In the genomic region with DNA sequence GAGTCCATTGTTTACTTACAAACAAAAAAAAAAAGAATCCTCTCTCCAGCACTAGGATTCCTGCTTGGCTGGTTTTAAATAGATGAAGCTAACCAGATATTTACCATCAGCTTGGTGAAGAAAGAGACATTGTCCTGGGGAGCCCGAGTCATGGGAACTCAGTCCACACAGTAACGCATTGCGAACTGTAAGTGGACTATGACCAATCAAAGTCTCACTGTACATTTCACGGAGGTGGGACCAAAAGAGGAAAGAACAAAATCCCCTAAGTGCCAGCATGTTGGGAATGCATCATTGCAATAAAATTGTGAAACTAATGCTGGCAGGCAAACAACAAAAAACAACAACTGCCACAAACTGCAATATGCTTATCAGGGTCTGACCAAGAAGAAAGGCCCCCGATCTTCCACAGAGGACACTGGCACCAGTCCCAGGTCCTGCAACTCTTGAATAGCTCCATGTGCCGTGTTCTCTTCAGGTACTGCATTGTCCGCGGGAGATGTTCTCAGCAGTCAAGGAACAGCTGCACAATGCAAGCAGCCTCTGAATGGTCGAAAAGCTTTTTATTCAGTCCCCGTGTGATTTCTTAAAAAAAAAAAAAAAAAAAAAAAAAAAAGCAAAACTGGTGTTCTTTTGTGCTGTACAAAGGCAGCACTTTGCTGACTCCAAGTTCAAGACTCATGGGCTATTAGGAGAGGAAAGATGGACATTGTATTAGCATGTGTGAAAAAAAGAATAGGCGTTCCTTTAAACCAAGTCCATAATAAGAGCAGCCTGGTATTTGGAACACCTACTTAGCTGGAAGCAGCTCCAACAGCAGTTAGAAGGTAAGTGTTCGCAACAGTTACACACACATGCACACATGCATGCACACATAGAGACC, we compare ENCODE assay signal across 1 cellular context.
TF ChIP-seq lines count a peak whose summit lies in the region.

No MANE protein-coding gene starts in this region.

TF ChIP-seq in HepG2, 621 proteins besides CTCF, POLR2A, EP300 and RAD21 (continued from another document and continues in another):
- no peak for TF ChIP-seq KLF12 (CRISPR knock-in tag; IDR thresholded peaks at IDR 0.05; ENCODE audit: borderline replicate concordance)
- no peak for TF ChIP-seq ZFP36L1 (CRISPR knock-in tag; IDR thresholded peaks at IDR 0.05)
- peak; percentile 19; the same call in 1 of the 2 replicates for TF ChIP-seq ZFP1 (CRISPR knock-in tag; IDR thresholded peaks at IDR 0.05)
- TF ChIP-seq ZNF605 (CRISPR knock-in tag; IDR thresholded peaks at IDR 0.05): no peak
- no peak for TF ChIP-seq NCOA1 (CRISPR knock-in tag; IDR thresholded peaks at IDR 0.05)
- no peak for TF ChIP-seq ZNF33B (CRISPR knock-in tag; IDR thresholded peaks at IDR 0.05)
- no peak for TF ChIP-seq ZNF350 (CRISPR knock-in tag; IDR thresholded peaks at IDR 0.05; ENCODE audit: borderline replicate concordance, low read depth)
- TF ChIP-seq ZNF20 (CRISPR knock-in tag; IDR thresholded peaks at IDR 0.05): no peak
- no peak for TF ChIP-seq ZNF850 (CRISPR knock-in tag; conservative IDR thresholded peaks at IDR 0.05)
- no peak for TF ChIP-seq CC2D1A (CRISPR knock-in tag; IDR thresholded peaks at IDR 0.05)
- no peak for TF ChIP-seq AHR (CRISPR knock-in tag; IDR thresholded peaks at IDR 0.05)
- TF ChIP-seq ZNF263 (CRISPR knock-in tag; IDR thresholded peaks at IDR 0.05): no peak
- TF ChIP-seq RXRA (CRISPR knock-in tag; IDR thresholded peaks at IDR 0.05): peak; percentile 24; the same call in 1 of the 2 replicates
- TF ChIP-seq KMT2A (CRISPR knock-in tag; IDR thresholded peaks at IDR 0.05): peak; percentile 30; the same call in 1 of the 2 replicates
- TF ChIP-seq TOPORS (CRISPR knock-in tag; IDR thresholded peaks at IDR 0.05): no peak
- TF ChIP-seq ZNF496 (CRISPR knock-in tag; IDR thresholded peaks at IDR 0.05; ENCODE audit: insufficient replicate concordance): no peak
- TF ChIP-seq ZMYM4 (CRISPR knock-in tag; IDR thresholded peaks at IDR 0.05): peak; percentile 73; the same call in 1 of the 2 replicates
- TF ChIP-seq, protein P1, sequence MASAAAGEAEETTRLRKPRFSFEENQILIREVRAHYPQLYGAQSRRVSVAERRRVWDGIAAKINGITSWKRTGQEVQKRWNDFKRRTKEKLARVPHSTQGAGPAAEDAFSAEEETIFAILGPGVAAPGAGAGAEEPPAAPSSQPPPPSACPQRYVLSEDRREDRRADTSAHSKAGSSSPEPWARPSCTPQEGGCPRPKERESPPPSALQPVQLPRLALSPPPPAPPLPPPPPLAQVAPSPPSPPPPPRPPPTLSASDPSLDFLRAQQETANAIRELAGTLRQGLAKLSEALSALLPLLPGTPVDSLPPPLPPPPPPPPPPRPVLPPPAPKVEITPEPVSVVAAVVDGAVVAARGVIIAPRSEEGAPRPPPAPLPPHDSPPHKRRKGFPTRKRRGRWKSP (CRISPR knock-in tag; IDR thresholded peaks at IDR 0.05): no peak
- TF ChIP-seq, protein P2, sequence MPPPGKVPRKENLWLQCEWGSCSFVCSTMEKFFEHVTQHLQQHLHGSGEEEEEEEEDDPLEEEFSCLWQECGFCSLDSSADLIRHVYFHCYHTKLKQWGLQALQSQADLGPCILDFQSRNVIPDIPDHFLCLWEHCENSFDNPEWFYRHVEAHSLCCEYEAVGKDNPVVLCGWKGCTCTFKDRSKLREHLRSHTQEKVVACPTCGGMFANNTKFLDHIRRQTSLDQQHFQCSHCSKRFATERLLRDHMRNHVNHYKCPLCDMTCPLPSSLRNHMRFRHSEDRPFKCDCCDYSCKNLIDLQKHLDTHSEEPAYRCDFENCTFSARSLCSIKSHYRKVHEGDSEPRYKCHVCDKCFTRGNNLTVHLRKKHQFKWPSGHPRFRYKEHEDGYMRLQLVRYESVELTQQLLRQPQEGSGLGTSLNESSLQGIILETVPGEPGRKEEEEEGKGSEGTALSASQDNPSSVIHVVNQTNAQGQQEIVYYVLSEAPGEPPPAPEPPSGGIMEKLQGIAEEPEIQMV (CRISPR knock-in tag; IDR thresholded peaks at IDR 0.05; ENCODE audit: low read depth): no peak
- TF ChIP-seq HMG20B (CRISPR knock-in tag; conservative IDR thresholded peaks at IDR 0.05): peak; percentile 52; the same call in 1 of the 2 replicates
- TF ChIP-seq, protein P3, sequence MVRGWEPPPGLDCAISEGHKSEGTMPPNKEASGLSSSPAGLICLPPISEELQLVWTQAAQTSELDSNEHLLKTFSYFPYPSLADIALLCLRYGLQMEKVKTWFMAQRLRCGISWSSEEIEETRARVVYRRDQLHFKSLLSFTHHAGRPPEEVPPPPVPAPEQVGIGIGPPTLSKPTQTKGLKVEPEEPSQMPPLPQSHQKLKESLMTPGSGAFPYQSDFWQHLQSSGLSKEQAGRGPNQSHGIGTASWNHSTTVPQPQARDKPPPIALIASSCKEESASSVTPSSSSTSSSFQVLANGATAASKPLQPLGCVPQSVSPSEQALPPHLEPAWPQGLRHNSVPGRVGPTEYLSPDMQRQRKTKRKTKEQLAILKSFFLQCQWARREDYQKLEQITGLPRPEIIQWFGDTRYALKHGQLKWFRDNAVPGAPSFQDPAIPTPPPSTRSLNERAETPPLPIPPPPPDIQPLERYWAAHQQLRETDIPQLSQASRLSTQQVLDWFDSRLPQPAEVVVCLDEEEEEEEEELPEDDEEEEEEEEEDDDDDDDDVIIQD (CRISPR knock-in tag; IDR thresholded peaks at IDR 0.05; ENCODE audit: low read depth): peak; percentile 63; the same call in 1 of the 2 replicates
- TF ChIP-seq ZNF343 (CRISPR knock-in tag; IDR thresholded peaks at IDR 0.05): no peak
- TF ChIP-seq THYN1 (CRISPR knock-in tag; IDR thresholded peaks at IDR 0.05; ENCODE audit: borderline replicate concordance, low read depth): no peak
- peak; percentile 66; the same call in 1 of the 2 replicates for TF ChIP-seq MIXL1 (CRISPR knock-in tag; IDR thresholded peaks at IDR 0.05)
- no peak for TF ChIP-seq IKZF4 (CRISPR knock-in tag; IDR thresholded peaks at IDR 0.05; ENCODE audit: borderline replicate concordance, low read depth, not compliant biosample characterization)
- TF ChIP-seq, protein P4, sequence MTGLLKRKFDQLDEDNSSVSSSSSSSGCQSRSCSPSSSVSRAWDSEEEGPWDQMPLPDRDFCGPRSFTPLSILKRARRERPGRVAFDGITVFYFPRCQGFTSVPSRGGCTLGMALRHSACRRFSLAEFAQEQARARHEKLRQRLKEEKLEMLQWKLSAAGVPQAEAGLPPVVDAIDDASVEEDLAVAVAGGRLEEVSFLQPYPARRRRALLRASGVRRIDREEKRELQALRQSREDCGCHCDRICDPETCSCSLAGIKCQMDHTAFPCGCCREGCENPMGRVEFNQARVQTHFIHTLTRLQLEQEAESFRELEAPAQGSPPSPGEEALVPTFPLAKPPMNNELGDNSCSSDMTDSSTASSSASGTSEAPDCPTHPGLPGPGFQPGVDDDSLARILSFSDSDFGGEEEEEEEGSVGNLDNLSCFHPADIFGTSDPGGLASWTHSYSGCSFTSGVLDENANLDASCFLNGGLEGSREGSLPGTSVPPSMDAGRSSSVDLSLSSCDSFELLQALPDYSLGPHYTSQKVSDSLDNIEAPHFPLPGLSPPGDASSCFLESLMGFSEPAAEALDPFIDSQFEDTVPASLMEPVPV (CRISPR knock-in tag; IDR thresholded peaks at IDR 0.05): no peak
- TF ChIP-seq CREB1 (IDR thresholded peaks at IDR 0.05): no peak
- TF ChIP-seq CREB1 (CRISPR knock-in tag; IDR thresholded peaks at IDR 0.05): no peak
- no peak for TF ChIP-seq JUND (CRISPR knock-in tag; IDR thresholded peaks at IDR 0.05)
- TF ChIP-seq, protein P5, sequence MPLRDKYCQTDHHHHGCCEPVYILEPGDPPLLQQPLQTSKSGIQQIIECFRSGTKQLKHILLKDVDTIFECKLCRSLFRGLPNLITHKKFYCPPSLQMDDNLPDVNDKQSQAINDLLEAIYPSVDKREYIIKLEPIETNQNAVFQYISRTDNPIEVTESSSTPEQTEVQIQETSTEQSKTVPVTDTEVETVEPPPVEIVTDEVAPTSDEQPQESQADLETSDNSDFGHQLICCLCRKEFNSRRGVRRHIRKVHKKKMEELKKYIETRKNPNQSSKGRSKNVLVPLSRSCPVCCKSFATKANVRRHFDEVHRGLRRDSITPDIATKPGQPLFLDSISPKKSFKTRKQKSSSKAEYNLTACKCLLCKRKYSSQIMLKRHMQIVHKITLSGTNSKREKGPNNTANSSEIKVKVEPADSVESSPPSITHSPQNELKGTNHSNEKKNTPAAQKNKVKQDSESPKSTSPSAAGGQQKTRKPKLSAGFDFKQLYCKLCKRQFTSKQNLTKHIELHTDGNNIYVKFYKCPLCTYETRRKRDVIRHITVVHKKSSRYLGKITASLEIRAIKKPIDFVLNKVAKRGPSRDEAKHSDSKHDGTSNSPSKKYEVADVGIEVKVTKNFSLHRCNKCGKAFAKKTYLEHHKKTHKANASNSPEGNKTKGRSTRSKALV (CRISPR knock-in tag; IDR thresholded peaks at IDR 0.05): no peak
- no peak for TF ChIP-seq ELF1 (CRISPR knock-in tag; IDR thresholded peaks at IDR 0.05)
- TF ChIP-seq ATAD3A (CRISPR knock-in tag; IDR thresholded peaks at IDR 0.05): no peak
- no peak for TF ChIP-seq SOX6 (IDR thresholded peaks at IDR 0.05)
- peak; percentile 84 for TF ChIP-seq SOX6 (CRISPR knock-in tag; IDR thresholded peaks at IDR 0.05)
- peak; percentile 30; the same call in 1 of the 2 replicates for TF ChIP-seq MIER3 (CRISPR knock-in tag; IDR thresholded peaks at IDR 0.05; ENCODE audit: borderline replicate concordance)
- TF ChIP-seq ETV5 (CRISPR knock-in tag; IDR thresholded peaks at IDR 0.05; ENCODE audit: borderline replicate concordance): peak; percentile 43; the same call in 1 of the 2 replicates
- TF ChIP-seq, protein P6, sequence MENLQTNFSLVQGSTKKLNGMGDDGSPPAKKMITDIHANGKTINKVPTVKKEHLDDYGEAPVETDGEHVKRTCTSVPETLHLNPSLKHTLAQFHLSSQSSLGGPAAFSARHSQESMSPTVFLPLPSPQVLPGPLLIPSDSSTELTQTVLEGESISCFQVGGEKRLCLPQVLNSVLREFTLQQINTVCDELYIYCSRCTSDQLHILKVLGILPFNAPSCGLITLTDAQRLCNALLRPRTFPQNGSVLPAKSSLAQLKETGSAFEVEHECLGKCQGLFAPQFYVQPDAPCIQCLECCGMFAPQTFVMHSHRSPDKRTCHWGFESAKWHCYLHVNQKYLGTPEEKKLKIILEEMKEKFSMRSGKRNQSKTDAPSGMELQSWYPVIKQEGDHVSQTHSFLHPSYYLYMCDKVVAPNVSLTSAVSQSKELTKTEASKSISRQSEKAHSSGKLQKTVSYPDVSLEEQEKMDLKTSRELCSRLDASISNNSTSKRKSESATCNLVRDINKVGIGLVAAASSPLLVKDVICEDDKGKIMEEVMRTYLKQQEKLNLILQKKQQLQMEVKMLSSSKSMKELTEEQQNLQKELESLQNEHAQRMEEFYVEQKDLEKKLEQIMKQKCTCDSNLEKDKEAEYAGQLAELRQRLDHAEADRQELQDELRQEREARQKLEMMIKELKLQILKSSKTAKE (CRISPR knock-in tag; IDR thresholded peaks at IDR 0.05; ENCODE audit: borderline replicate concordance): no peak
- TF ChIP-seq SMAD3 (CRISPR knock-in tag; IDR thresholded peaks at IDR 0.05): peak; percentile 32; the same call in 1 of the 2 replicates
- no peak for TF ChIP-seq ZNF335 (CRISPR knock-in tag; IDR thresholded peaks at IDR 0.05)
- TF ChIP-seq FOXK1 (CRISPR knock-in tag; IDR thresholded peaks at IDR 0.05; ENCODE audit: borderline replicate concordance, low read depth): no peak
- no peak for TF ChIP-seq SOX13 (IDR thresholded peaks at IDR 0.05)
- peak in 1 of 2 experiments; percentile 80; a peak in 2 of 4 replicates for TF ChIP-seq SOX13 (CRISPR knock-in tag; conservative IDR thresholded peaks at IDR 0.05 in 1 of 2, IDR thresholded peaks at IDR 0.05 in 1 of 2)
- TF ChIP-seq, protein P7, sequence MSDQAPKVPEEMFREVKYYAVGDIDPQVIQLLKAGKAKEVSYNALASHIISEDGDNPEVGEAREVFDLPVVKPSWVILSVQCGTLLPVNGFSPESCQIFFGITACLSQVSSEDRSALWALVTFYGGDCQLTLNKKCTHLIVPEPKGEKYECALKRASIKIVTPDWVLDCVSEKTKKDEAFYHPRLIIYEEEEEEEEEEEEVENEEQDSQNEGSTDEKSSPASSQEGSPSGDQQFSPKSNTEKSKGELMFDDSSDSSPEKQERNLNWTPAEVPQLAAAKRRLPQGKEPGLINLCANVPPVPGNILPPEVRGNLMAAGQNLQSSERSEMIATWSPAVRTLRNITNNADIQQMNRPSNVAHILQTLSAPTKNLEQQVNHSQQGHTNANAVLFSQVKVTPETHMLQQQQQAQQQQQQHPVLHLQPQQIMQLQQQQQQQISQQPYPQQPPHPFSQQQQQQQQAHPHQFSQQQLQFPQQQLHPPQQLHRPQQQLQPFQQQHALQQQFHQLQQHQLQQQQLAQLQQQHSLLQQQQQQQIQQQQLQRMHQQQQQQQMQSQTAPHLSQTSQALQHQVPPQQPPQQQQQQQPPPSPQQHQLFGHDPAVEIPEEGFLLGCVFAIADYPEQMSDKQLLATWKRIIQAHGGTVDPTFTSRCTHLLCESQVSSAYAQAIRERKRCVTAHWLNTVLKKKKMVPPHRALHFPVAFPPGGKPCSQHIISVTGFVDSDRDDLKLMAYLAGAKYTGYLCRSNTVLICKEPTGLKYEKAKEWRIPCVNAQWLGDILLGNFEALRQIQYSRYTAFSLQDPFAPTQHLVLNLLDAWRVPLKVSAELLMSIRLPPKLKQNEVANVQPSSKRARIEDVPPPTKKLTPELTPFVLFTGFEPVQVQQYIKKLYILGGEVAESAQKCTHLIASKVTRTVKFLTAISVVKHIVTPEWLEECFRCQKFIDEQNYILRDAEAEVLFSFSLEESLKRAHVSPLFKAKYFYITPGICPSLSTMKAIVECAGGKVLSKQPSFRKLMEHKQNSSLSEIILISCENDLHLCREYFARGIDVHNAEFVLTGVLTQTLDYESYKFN (CRISPR knock-in tag; conservative IDR thresholded peaks at IDR 0.05): peak; percentile 84
- TF ChIP-seq, protein P8, sequence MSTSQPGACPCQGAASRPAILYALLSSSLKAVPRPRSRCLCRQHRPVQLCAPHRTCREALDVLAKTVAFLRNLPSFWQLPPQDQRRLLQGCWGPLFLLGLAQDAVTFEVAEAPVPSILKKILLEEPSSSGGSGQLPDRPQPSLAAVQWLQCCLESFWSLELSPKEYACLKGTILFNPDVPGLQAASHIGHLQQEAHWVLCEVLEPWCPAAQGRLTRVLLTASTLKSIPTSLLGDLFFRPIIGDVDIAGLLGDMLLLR (CRISPR knock-in tag; IDR thresholded peaks at IDR 0.05): no peak
- TF ChIP-seq ZNF431 (CRISPR knock-in tag; IDR thresholded peaks at IDR 0.05; ENCODE audit: borderline replicate concordance, low read depth): no peak
- no peak for TF ChIP-seq AKAP8 (CRISPR knock-in tag; IDR thresholded peaks at IDR 0.05)
